Comparison of ENCODE assay signal across 8 cellular contexts in the genomic region with DNA sequence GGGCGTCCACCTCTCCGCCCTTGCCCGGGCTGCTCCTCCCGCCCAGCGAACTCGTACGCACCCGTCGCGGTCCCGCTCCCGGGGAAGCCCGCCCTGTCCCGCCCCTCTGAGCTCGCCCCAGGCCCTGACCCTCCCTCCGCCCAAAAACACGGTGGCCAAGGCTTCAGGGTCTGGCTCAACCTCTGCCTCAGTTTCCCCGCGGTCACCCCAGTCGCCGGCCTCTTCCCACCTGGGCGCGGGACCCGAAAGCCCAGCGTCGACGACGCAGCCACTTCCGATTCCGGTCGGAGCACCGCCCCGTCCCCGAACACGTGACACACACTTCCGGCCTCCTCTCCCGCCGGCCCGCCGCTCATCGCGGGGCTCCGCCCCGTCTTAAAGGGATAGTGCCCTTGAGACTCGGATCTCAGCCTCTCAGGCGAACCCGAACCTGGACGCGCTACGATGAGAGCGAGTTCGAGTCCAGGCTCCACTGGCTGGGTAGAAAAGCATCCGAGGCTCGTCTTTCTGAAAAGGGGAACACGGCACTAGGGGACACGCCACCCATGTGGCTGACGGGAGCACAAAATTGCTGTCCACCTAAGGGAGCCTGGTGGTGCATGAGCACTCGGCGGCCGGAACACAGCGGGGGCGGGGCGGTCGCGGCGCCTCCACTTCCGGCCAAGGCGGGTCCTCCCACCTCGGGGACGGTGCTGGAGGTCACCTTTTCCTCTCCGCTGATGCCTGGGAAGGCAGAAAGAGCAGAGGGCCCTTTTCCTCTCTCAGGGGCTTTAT. TPM values are rescaled to one million over a fixed set of nuclear protein-coding genes. Genes with fewer than 3 reads are reported as not detected.
DNase-seq lines count a peak whose midpoint lies in the region; ATAC-seq and TF ChIP-seq lines count a peak whose summit lies in the region.

A gene (minus strand): TSS at position 282 of the 774 bp plus-strand sequence. CDS start 312 bp downstream, outside the sequence.

- H3K9me3 Mint-ChIP-seq in chondrocyte (ENCODE audit: low read depth): no peaks in the 10 kb centered on the region

- peak within 1 kb of the TSS; percentile 85 for H3K4me3 ChIP-seq in AG10803 (ENCODE audit: low read length)

- DNase-seq in AG10803 (ENCODE audit: low read depth) (peak; percentile 92), NCI-H524 (lab: John Stamatoyannopoulos, UW) (peak; percentile 89 to 96), chondrocyte (ENCODE audit: low spot score) (peak; percentile 98), kidney glomerular epithelial cell (lab: John Stamatoyannopoulos, UW) (peak; percentile 80)
- DNase-seq in activated CD4-positive, alpha-beta T cell treated with anti-CD3 and anti-CD28 coated beads for 24 hours (ENCODE audit: low read depth in 2 of 2): peak; percentile 84 to 89
- peak; percentile 90 to 92 for DNase-seq in stimulated activated CD4-positive, alpha-beta T cell treated with anti-CD3 and anti-CD28 coated beads, Interleukin-15, amount 100 ng/mL, for 48 hours (ENCODE audit: low read depth in 2 of 2)

- TF ChIP-seq CTCF in AG10803 (conservative IDR thresholded peaks at IDR 0.05; ENCODE audit: low read length) (no peak), chondrocyte (IDR thresholded peaks at IDR 0.05) (peak; percentile 28)

- H3K36me3 Mint-ChIP-seq in chondrocyte (ENCODE audit: low read depth): peaks cover 3% of the 10 kb centered on the region

- ATAC-seq in GM19043 (IDR thresholded peaks at IDR 0.05; ENCODE audit: low read depth, unreplicated experiment) (peak; percentile 83), HG03378 (IDR thresholded peaks at IDR 0.05; ENCODE audit: unreplicated experiment) (peak; percentile 78)

- H3K4me3 Mint-ChIP-seq in chondrocyte (ENCODE audit: unreplicated experiment): peak within 1 kb of the TSS; percentile 98

- H3K4me1 Mint-ChIP-seq in chondrocyte (ENCODE audit: low read depth): peaks cover 16% of the 10 kb centered on the region

- H3K27me3 Mint-ChIP-seq in chondrocyte (ENCODE audit: low read depth): no peaks in the 10 kb centered on the region

- H3K27ac Mint-ChIP-seq in chondrocyte (ENCODE audit: unreplicated experiment): peak within 1 kb of the TSS; percentile 97

RNA-seq across cellular contexts. Expression of the gene that starts here (rescaled TPM):
- total RNA-seq in chondrocyte: 23.3 to 24.7 TPM (median 24.2 TPM) in 3 replicates

Comparison
In these comparisons a context has a peak if more than half of its experiments do, and no peak if none do; other contexts are left out.
1. Peak in every context shown above with its lines: DNase-seq, ATAC-seq and H3K4me3 ChIP-seq.